Comparison of ENCODE assay signal across 36 cellular contexts in genomic region chr6:117345292-117345610, GRCh38.
"Had no signal": no experiment of that assay in that cellular context is flagged by ENCODE, and none has a peak within 500 bp of the region (broad histone marks: within the 10 kb centered on the region; RNA-seq: fewer than 3 reads in every experiment).

No MANE protein-coding gene starts in this region.

- H3K36me3 ChIP-seq: brain microvascular endothelial cell, colonic mucosa, Peyer's patch had no signal

- H3K9me3 ChIP-seq: colonic mucosa, Peyer's patch had no signal

- ATAC-seq: activated CD8-positive, alpha-beta memory T cell treated with anti-CD3 and anti-CD28 coated beads, Interleukin-2, amount 10 ng/mL, durations not matched to agents 7 days and 5 days; PC-3 had no signal

- H3K27me3 ChIP-seq: brain microvascular endothelial cell, colonic mucosa, Peyer's patch had no signal

- H3K4me1 ChIP-seq: colonic mucosa, Peyer's patch had no signal

- DNase-seq: activated B cell treated with CpG ODN at 0.5 μM for 24 hours; activated CD4-positive, alpha-beta memory T cell treated with anti-CD3 and anti-CD28 coated beads for 36 hours; activated CD4-positive, alpha-beta T cell treated with anti-CD3 and anti-CD28 coated beads for 4 hours; activated CD4-positive, alpha-beta T cell treated with anti-CD3 and anti-CD28 coated beads, Interleukin-2, amount 50 U/mL, for 1 hour; activated CD4-positive, CD25-positive, alpha-beta regulatory T cell treated with anti-CD3 and anti-CD28 coated beads, Interleukin-2, amount 50 U/mL, for 72 hours; activated CD8-positive, alpha-beta memory T cell treated with anti-CD3 and anti-CD28 coated beads for 24 hours; activated CD8-positive, alpha-beta memory T cell treated with anti-CD3 and anti-CD28 coated beads, Interleukin-2, amount 10 ng/mL, durations not matched to agents 7 days and 5 days; activated CD8-positive, alpha-beta memory T cell treated with anti-CD3 and anti-CD28 coated beads, Interleukin-2, amount 50 U/mL, for 48 hours; activated effector memory CD4-positive, alpha-beta T cell treated with Interleukin-2 at 50 U/mL for 16 hours; activated naive CD4-positive, alpha-beta T cell; activated naive CD4-positive, alpha-beta T cell treated with anti-CD3 and anti-CD28 coated beads, Interleukin-2, amount 50 U/mL, for 16 hours; activated naive CD8-positive, alpha-beta T cell treated with anti-CD3 and anti-CD28 coated beads for 36 hours; activated T-cell treated with anti-CD3 and anti-CD28 coated beads, Interleukin-2, amount 50 U/mL, for 48 hours; amniotic stem cell; aorta; brain microvascular endothelial cell; colonic mucosa; NCI-H1092 treated with DMSO at 0.1 percent for 48 hours; NCI-H1417; NCI-H146; NCI-H187; NCI-H2029 treated with DMSO at 0.1 percent for 48 hours; NCI-H2107; NCI-H2171; NCI-H510A; NCI-H526; NCI-H748 treated with DMSO at 0.1 percent for 48 hours; PC-3; Peyer's patch; RPMI8226; SIG-M5; SW 1271; T-helper 1 cell; T-helper 2 cell; T-helper 9 cell had no signal

- H3K4me3 ChIP-seq: colonic mucosa, Peyer's patch had no signal

- H3K27ac ChIP-seq: brain microvascular endothelial cell, colonic mucosa, Peyer's patch, VCaP had no signal
